8 cellular contexts compared by ENCODE assay signal in the genomic region with DNA sequence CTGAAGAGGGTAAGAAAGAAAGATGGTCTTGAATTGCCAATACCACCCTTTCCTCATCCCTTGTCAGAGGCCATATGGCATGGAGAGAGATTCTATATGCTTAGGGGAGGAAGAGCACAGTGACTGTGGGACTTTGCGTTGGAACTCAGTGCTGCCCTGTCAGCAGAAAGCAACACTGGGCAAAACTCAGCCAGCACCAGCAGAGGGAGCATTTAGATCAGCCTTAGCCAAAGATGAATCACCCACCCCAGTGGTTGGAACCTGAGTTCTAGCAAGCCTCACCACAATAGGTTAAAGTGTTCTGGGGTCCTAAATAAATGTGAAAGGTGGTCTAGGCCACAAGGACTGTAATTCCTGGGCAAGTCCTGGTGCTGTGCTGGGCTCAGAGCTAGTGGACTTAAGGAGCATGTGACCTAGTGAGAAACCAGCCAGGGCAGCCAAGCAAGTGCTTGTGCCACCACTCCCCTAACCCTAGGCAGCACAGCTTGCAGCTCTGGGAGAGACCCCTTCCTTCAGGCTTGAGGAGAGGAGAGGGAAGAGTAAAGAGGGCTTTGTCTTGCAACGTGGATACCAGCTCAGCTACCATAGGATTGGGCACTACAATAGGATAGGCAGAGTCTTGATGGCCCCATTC. TPM values are rescaled to one million over a fixed set of nuclear protein-coding genes. Genes with fewer than 3 reads are reported as not detected.
DNase-seq lines count a peak whose midpoint lies in the region; ATAC-seq and TF ChIP-seq lines count a peak whose summit lies in the region.

No MANE protein-coding gene starts in this region.

- in situ Hi-C loops in gastrocnemius medialis (cut with MboI; ENCODE audit: low sequenced_read_pairs in 4 of 4): no loop called here

- no peaks in the 10 kb centered on the region for H3K4me1 ChIP-seq in gastrocnemius medialis

- no peaks in the 10 kb centered on the region for H3K27me3 Mint-ChIP-seq in T-helper 2 cell treated with Interferon-gamma antibody and Interleukin-4, amounts not matched to agents 5 μg/mL and 100 μg/mL, for 36 hours (ENCODE audit: low read depth)

- peaks cover 1% of the 10 kb centered on the region for H3K4me1 Mint-ChIP-seq in T-helper 2 cell treated with Interferon-gamma antibody and Interleukin-4, amounts not matched to agents 5 μg/mL and 100 μg/mL, for 36 hours (ENCODE audit: low read depth)

- H3K27ac Mint-ChIP-seq in T-helper 2 cell treated with Interferon-gamma antibody and Interleukin-4, amounts not matched to agents 5 μg/mL and 100 μg/mL, for 36 hours: no peak overlapping the region

- TF ChIP-seq CTCF in HL-60 (IDR thresholded peaks at IDR 0.05; ENCODE audit: insufficient read depth, low read length): peak; percentile 90
- no peak for TF ChIP-seq CTCF in gastrocnemius medialis (IDR thresholded peaks at IDR 0.05 in 4 of 5, conservative IDR thresholded peaks at IDR 0.05 in 1 of 5)

- no peak overlapping the region for H3K4me3 Mint-ChIP-seq in T-helper 2 cell treated with Interferon-gamma antibody and Interleukin-4, amounts not matched to agents 5 μg/mL and 100 μg/mL, for 36 hours

- no peaks in the 10 kb centered on the region for H3K27me3 ChIP-seq in HL-60 (ENCODE audit: insufficient read depth, poor library complexity, severe bottlenecking)
- peaks cover 0 to 2% (median 0%) of the 10 kb centered on the region in 3 donors for H3K27me3 ChIP-seq in gastrocnemius medialis

- H3K27ac ChIP-seq in HL-60 (replicated peaks) (no peak overlapping the region), gastrocnemius medialis (no peak overlapping the region)

- ATAC-seq in GM19463 (IDR thresholded peaks at IDR 0.05; ENCODE audit: unreplicated experiment): peak; percentile 78
- ATAC-seq in gastrocnemius medialis: no peak

- H3K4me3 ChIP-seq in HL-60 (replicated peaks; ENCODE audit: insufficient read depth, low read length) (no peak overlapping the region), gastrocnemius medialis (no peak overlapping the region)

- no peaks in the 10 kb centered on the region for H3K36me3 Mint-ChIP-seq in T-helper 2 cell treated with Interferon-gamma antibody and Interleukin-4, amounts not matched to agents 5 μg/mL and 100 μg/mL, for 36 hours (ENCODE audit: low read depth)

- no peaks in the 10 kb centered on the region for H3K36me3 ChIP-seq in gastrocnemius medialis

- H3K9me3 Mint-ChIP-seq in T-helper 2 cell treated with Interferon-gamma antibody and Interleukin-4, amounts not matched to agents 5 μg/mL and 100 μg/mL, for 36 hours: peaks cover 4% of the 10 kb centered on the region

- intact Hi-C loops in gastrocnemius medialis (cut with DNase I; ENCODE audit: low total_unique reads): no loop called here

- no peaks in the 10 kb centered on the region for H3K9me3 ChIP-seq in gastrocnemius medialis

- DNase-seq in ELR (ENCODE audit: low read depth) (peak; percentile 78), HL-60 (ENCODE audit: low read depth in 1 of 2, low spot score in 1 of 2) (peak in 1 of 2 experiments; percentile 49), erythroblast (lab: John Stamatoyannopoulos, UW) (peak; percentile 46 to 63), pons (ENCODE audit: low spot score) (peak; percentile 28), gastrocnemius medialis (no peak), NCI-H748 (lab: John Stamatoyannopoulos, UW; ENCODE audit: unreplicated experiment) (no peak)
- DNase-seq in T-helper 2 cell treated with Interferon-gamma antibody and Interleukin-4, amounts not matched to agents 5 μg/mL and 100 μg/mL, for 36 hours (ENCODE audit: low spot score): peak; percentile 51

- TF ChIP-seq POLR2A in erythroblast (IDR thresholded peaks at IDR 0.05; ENCODE audit: low read length): no peak
- TF ChIP-seq POLR2A in gastrocnemius medialis (IDR thresholded peaks at IDR 0.05): no peak

RNA-seq across cellular contexts. Expression of a gene that starts 11.4 kb away (rescaled TPM):
- 1 to 10 TPM; 1.6 to 7.5 (median 3.9) TPM for total RNA-seq in gastrocnemius medialis

Comparison
In these comparisons a context has a peak if more than half of its experiments do, and no peak if none do; other contexts are left out.
1. DNase-seq: peak in ELR (single experiment), T-helper 2 cell treated with Interferon-gamma antibody and Interleukin-4, amounts not matched to agents 5 μg/mL and 100 μg/mL, for 36 hours (single experiment), erythroblast (2 of 2) and pons (single experiment); none in gastrocnemius medialis (0 of 2) and NCI-H748 (single experiment).